Comparison of ENCODE assay signal across 8 cellular contexts in the genomic region with DNA sequence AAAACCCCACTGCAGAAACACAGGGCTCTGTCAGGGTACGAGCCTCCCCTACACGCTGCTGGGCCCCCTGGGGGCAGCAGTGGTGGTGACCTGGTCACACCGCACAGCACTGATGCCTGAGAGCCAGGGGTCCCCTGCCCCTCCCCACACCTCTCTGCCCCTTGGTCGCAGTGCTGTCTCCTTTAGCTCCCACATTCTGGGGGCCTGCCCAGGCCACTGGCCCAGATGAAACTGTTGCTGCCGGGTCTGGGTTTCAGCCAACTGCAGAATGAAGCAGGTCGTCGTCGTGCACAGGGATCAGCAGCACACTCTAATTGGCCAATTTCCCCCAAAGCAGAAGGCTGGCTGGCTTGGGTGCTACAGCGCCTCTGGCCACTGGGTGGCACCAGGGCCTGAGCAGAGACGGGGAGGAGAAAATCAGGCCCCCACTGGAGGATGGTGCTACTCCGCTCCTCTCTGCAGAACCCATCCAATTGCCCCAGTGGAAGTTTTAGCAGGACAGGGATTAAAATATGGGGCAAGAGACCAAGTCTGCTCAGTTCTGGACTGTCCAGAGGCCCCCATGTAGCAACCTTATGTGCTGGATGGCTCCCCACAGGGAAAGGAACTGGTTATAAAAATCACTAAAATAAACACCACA. TPM values are rescaled to one million over a fixed set of nuclear protein-coding genes. Genes with fewer than 3 reads are reported as not detected.
A peak's percentile ranks its signal among the peaks of the same experiment; 100 is the strongest.
DNase-seq lines count a peak whose midpoint lies in the region; ATAC-seq and TF ChIP-seq lines count a peak whose summit lies in the region.

No MANE protein-coding gene starts in this region.

- peak overlapping the region; percentile 76 for H3K27ac Mint-ChIP-seq in activated CD4-positive, alpha-beta memory T cell treated with anti-CD3 and anti-CD28 coated beads, Interleukin-2, amount 10 ng/mL, durations not matched to agents 7 days and 5 days

- H3K4me1 ChIP-seq in duodenal mucosa (ENCODE audit: control insufficient read depth in 1 of 2, insufficient read depth in 2 of 2, low read length in 2 of 2) (peaks cover 31 to 32% of the 10 kb centered on the region in 2 donors), lung (ENCODE audit: control insufficient read depth in 2 of 2, insufficient read depth in 2 of 2, low read length in 2 of 2) (peaks cover 0 to 2% of the 10 kb centered on the region in 2 donors)

- no peaks in the 10 kb centered on the region for H3K27me3 Mint-ChIP-seq in activated CD4-positive, alpha-beta memory T cell treated with anti-CD3 and anti-CD28 coated beads, Interleukin-2, amount 10 ng/mL, durations not matched to agents 7 days and 5 days

- peak overlapping the region in 1 of 2 donors; percentile 42 for H3K9ac ChIP-seq in duodenal mucosa (ENCODE audit: low read depth in 1 of 2, low read length in 2 of 2)

- ATAC-seq in GM18907 (IDR thresholded peaks at IDR 0.05; ENCODE audit: unreplicated experiment) (peak; percentile 79), HG03432 (IDR thresholded peaks at IDR 0.05; ENCODE audit: unreplicated experiment) (peak; percentile 77), lung (ENCODE audit: insufficient read depth, low FRiP score) (peak; percentile 79)

- H3K4me3 ChIP-seq in AG04450 (ENCODE audit: low read depth, low read length) (no peak overlapping the region), duodenal mucosa (ENCODE audit: low read depth in 1 of 2, low read length in 2 of 2) (peak overlapping the region in 1 of 2 donors; percentile 18), lung (no peak overlapping the region)

- WGBS in lung, 2 donors: 3 to 4% methylated on average over 11 of the region's 11 CpGs

- H3K9me3 Mint-ChIP-seq in activated CD4-positive, alpha-beta memory T cell treated with anti-CD3 and anti-CD28 coated beads, Interleukin-2, amount 10 ng/mL, durations not matched to agents 7 days and 5 days: no peaks in the 10 kb centered on the region

- no peak overlapping the region for H3K27ac ChIP-seq in AG04450 (ENCODE audit: low read depth, low read length)
- H3K27ac ChIP-seq in duodenal mucosa (ENCODE audit: low read depth, low read length): peak overlapping the region; percentile 48
- H3K27ac ChIP-seq in lung (ENCODE audit: low read depth in 1 of 2, low read length in 1 of 2): peak overlapping the region in 1 of 2 donors; percentile 20

- POLR2A ChIA-PET in AG04450 (lab: Yijun Ruan, JAX): no interaction called here
- POLR2A ChIA-PET in activated CD4-positive, alpha-beta memory T cell treated with anti-CD3 and anti-CD28 coated beads, Interleukin-2, amount 10 ng/mL, durations not matched to agents 7 days and 5 days (lab: Charles Lee): interaction anchor here (0.9 to 7.9 kb wide), 6 partner anchors 9 to 37 kb away, joined by 5 to 88 read pairs (median 10); partner anchors contain the start of genes DIDO1 and GID8

- CTCF ChIA-PET in AG04450 (lab: Charles Lee): interaction anchor here (0.6 to 4.9 kb wide), 23 partner anchors 8 to 946 kb away, joined by 3 to 40 read pairs (median 3); partner anchors contain the start of gene TCFL5
- CTCF ChIA-PET in activated CD4-positive, alpha-beta memory T cell treated with anti-CD3 and anti-CD28 coated beads, Interleukin-2, amount 10 ng/mL, durations not matched to agents 7 days and 5 days (lab: Charles Lee): interaction anchor here (0.6 to 6.9 kb wide), 9 partner anchors 8 to 72 kb away, joined by 3 to 54 read pairs (median 5); partner anchors contain the start of gene TCFL5

- H3K9me3 ChIP-seq in AG04450 (ENCODE audit: control insufficient read depth, insufficient read depth, low read length) (no peaks in the 10 kb centered on the region), duodenal mucosa (ENCODE audit: control insufficient read depth in 1 of 2, low read length in 2 of 2) (no peaks in the 10 kb centered on the region), lung (ENCODE audit: control insufficient read depth in 2 of 2, insufficient read depth in 1 of 2, low read length in 1 of 2) (peaks cover 0 to 2% of the 10 kb centered on the region in 2 donors)

- TF ChIP-seq CTCF in AG04450 (IDR thresholded peaks at IDR 0.05; ENCODE audit: low read depth, low read length) (peak; percentile 88), lung (IDR thresholded peaks at IDR 0.05; ENCODE audit: control extremely low read depth, extremely low read depth) (peak; percentile 85)

- DNase-seq in AG04450 (ENCODE audit: low read depth, low spot score): peak; percentile 33
- DNase-seq in NCI-H526 treated with DMSO at 0.1 percent for 48 hours (lab: John Stamatoyannopoulos, UW): peak; percentile 69
- DNase-seq in activated CD4-positive, alpha-beta memory T cell treated with anti-CD3 and anti-CD28 coated beads, Interleukin-2, amount 10 ng/mL, durations not matched to agents 7 days and 5 days: peak; percentile 78
- peak; percentile 75 for DNase-seq in lung (ENCODE audit: low spot score)
- peak; percentile 44 to 68 (median 48) for DNase-seq in stimulated activated CD4-positive, alpha-beta T cell treated with anti-CD3 and anti-CD28 coated beads, TNF-alpha, amount 100 ng/mL, for 24 hours (ENCODE audit: low read depth in 3 of 3)

- H3K36me3 Mint-ChIP-seq in activated CD4-positive, alpha-beta memory T cell treated with anti-CD3 and anti-CD28 coated beads, Interleukin-2, amount 10 ng/mL, durations not matched to agents 7 days and 5 days (ENCODE audit: low read depth): peaks cover 57% of the 10 kb centered on the region

- H3K27me3 ChIP-seq in AG04450 (ENCODE audit: control insufficient read depth, insufficient read depth, low read length): no peaks in the 10 kb centered on the region
- no peaks in the 10 kb centered on the region for H3K27me3 ChIP-seq in duodenal mucosa (ENCODE audit: control insufficient read depth in 1 of 2, insufficient read depth in 2 of 2, low read length in 2 of 2)
- no peaks in the 10 kb centered on the region for H3K27me3 ChIP-seq in lung (ENCODE audit: control insufficient read depth, insufficient read depth)

- H3K4me3 Mint-ChIP-seq in activated CD4-positive, alpha-beta memory T cell treated with anti-CD3 and anti-CD28 coated beads, Interleukin-2, amount 10 ng/mL, durations not matched to agents 7 days and 5 days: no peak overlapping the region

- peaks cover 44% of the 10 kb centered on the region for H3K4me1 Mint-ChIP-seq in activated CD4-positive, alpha-beta memory T cell treated with anti-CD3 and anti-CD28 coated beads, Interleukin-2, amount 10 ng/mL, durations not matched to agents 7 days and 5 days

- H3K36me3 ChIP-seq in duodenal mucosa (ENCODE audit: control insufficient read depth in 1 of 2, insufficient read depth in 2 of 2, low read length in 2 of 2): peaks cover 41 to 64% of the 10 kb centered on the region in 2 donors
- H3K36me3 ChIP-seq in lung (ENCODE audit: control insufficient read depth in 2 of 2, insufficient read depth in 2 of 2, low read length in 2 of 2): peaks cover 5 to 30% of the 10 kb centered on the region in 2 donors

RNA-seq across cellular contexts. Expression of gene DIDO1, which starts 26.1 kb away (rescaled TPM):
- polyA plus RNA-seq in AG04450 (2011; rRNA removed): 22.1 and 25.9 TPM in 2 replicates
- 31.2 and 32.0 TPM in 2 replicates for polyA minus RNA-seq in AG04450 (2011; rRNA and poly(A)+ RNA removed)
- 10 to 100 TPM; 62.2 to 66.2 TPM for total RNA-seq in activated CD4-positive, alpha-beta memory T cell treated with anti-CD3 and anti-CD28 coated beads, Interleukin-2, amount 10 ng/mL, durations not matched to agents 7 days and 5 days
- 10 to 100 TPM; 50.4 to 71.2 TPM for total RNA-seq in lung
- polyA plus RNA-seq in lung: 10 to 100 TPM; 19.6 to 21.2 TPM

RNA-seq across cellular contexts. Expression of gene GID8, which starts 37.8 kb away (rescaled TPM):
- polyA plus RNA-seq in AG04450 (2011; rRNA removed) (24.3 and 24.4 TPM in 2 replicates), lung (10 to 100 TPM; 11.0 to 16.2 TPM)
- polyA minus RNA-seq in AG04450 (2011; rRNA and poly(A)+ RNA removed): 27.9 and 30.9 TPM in 2 replicates
- total RNA-seq in activated CD4-positive, alpha-beta memory T cell treated with anti-CD3 and anti-CD28 coated beads, Interleukin-2, amount 10 ng/mL, durations not matched to agents 7 days and 5 days: 10 to 100 TPM; 31.9 to 32.8 TPM
- total RNA-seq in lung: 10 to 100 TPM; 31.2 to 35.4 TPM

RNA-seq across cellular contexts. Expression of gene TCFL5, which starts 38.5 kb away (rescaled TPM):
- polyA plus RNA-seq in AG04450 (2011; rRNA removed) (8.7 and 9.9 TPM in 2 replicates), lung (1 to 10 TPM; 3.8 to 3.9 TPM)
- polyA minus RNA-seq in AG04450 (2011; rRNA and poly(A)+ RNA removed): 4.0 and 5.1 TPM in 2 replicates
- 1 to 10 TPM; 6.0 to 6.2 TPM for total RNA-seq in activated CD4-positive, alpha-beta memory T cell treated with anti-CD3 and anti-CD28 coated beads, Interleukin-2, amount 10 ng/mL, durations not matched to agents 7 days and 5 days
- 1 to 10 TPM; 8.2 to 8.6 TPM for total RNA-seq in lung

RNA-seq across cellular contexts. Expression of gene SLC17A9, which starts 52.3 kb away (rescaled TPM):
- polyA plus RNA-seq in AG04450 (2011; rRNA removed) (2.2 TPM in 2 replicates), lung (1 to 10 TPM; 9.2 to 9.9 TPM)
- polyA minus RNA-seq in AG04450 (2011; rRNA and poly(A)+ RNA removed): 1.3 and 1.8 TPM in 2 replicates
- 1 to 10 TPM; 4.7 to 5.8 TPM for total RNA-seq in activated CD4-positive, alpha-beta memory T cell treated with anti-CD3 and anti-CD28 coated beads, Interleukin-2, amount 10 ng/mL, durations not matched to agents 7 days and 5 days
- 10 to 100 TPM in 1 of 2 donors, 1 to 10 TPM in 1; 2.4 to 17.3 TPM for total RNA-seq in lung
